ENCODE assay signal across 8 cellular contexts in the genomic region with DNA sequence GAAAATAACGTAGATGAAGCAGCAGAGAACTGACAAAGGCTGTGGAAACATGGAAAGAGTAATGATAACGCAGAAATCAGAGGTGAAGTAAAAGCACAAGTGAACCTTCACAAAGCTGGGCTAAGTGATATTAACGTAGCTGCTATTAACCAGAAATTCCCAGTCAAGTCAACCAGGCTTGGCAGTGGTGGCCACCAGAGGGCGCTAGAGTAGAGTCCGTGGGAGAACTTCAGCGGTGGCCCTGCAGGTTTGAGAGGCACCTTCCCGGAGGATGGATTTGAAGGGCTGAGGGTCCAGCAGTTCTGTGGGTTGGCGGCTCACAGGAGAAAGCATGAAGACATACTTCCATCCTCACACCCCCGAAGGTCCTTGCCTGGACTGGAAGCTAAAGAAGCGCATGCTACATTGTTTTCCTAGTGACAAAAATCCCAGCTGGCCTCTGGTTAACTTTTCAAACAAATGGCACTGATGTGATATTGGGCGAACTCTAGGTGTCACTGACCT.
A peak's percentile ranks its signal among the peaks of the same experiment; 100 is the strongest.
DNase-seq lines count a peak whose midpoint lies in the region; ATAC-seq and TF ChIP-seq lines count a peak whose summit lies in the region.

No MANE protein-coding gene starts in this region.

- peak; percentile 50 for ATAC-seq in HG02885 (IDR thresholded peaks at IDR 0.05; ENCODE audit: poor library complexity, unreplicated experiment)
- ATAC-seq in left lung = peak; percentile 84
- ATAC-seq in GM18870 (IDR thresholded peaks at IDR 0.05; ENCODE audit: unreplicated experiment) = no peak

- intact Hi-C loops in colonic mucosa (cut with DNase I) (loop anchor here (2.0 to 10.0 kb wide), 3 partner anchors 54 to 162 kb away; no protein-coding TSS in a partner anchor), left lung (cut with DNase I) (loop anchor here (5.0 to 10.0 kb wide), 3 partner anchors 61 to 254 kb away; partner anchors contain the start of gene GLUL (in 1 of the 2))

- peaks cover 2% of the 10 kb centered on the region for H3K27me3 Mint-ChIP-seq in activated CD4-positive, alpha-beta T cell treated with anti-CD3 and anti-CD28 coated beads, Interleukin-2, amount 10 ng/mL, durations not matched to agents 7 days and 5 days

- POLR2A ChIA-PET in activated CD4-positive, alpha-beta T cell treated with anti-CD3 and anti-CD28 coated beads, Interleukin-2, amount 10 ng/mL, durations not matched to agents 7 days and 5 days (lab: Charles Lee) = interaction anchor here (0.7 to 1.0 kb wide), 2 partner anchors 56 to 254 kb away, joined by 3 to 6 read pairs; no protein-coding TSS in a partner anchor

- peaks cover 14% of the 10 kb centered on the region for H3K4me1 ChIP-seq in colonic mucosa
- peaks cover 19 to 55% of the 10 kb centered on the region in 2 donors for H3K4me1 ChIP-seq in left lung

- no peaks in the 10 kb centered on the region for H3K9me3 Mint-ChIP-seq in activated CD4-positive, alpha-beta T cell treated with anti-CD3 and anti-CD28 coated beads, Interleukin-2, amount 10 ng/mL, durations not matched to agents 7 days and 5 days

- H3K27ac Mint-ChIP-seq in activated CD4-positive, alpha-beta T cell treated with anti-CD3 and anti-CD28 coated beads, Interleukin-2, amount 10 ng/mL, durations not matched to agents 7 days and 5 days = no peak overlapping the region

- peak; percentile 88 for TF ChIP-seq CTCF in colonic mucosa (IDR thresholded peaks at IDR 0.05)
- peak; percentile 91 to 97 for TF ChIP-seq CTCF in left lung (IDR thresholded peaks at IDR 0.05)

- H3K27ac ChIP-seq in colonic mucosa (peak overlapping the region; percentile 84), left lung (peak overlapping the region; percentile 92 to 99)

- H3K4me3 ChIP-seq in colonic mucosa (no peak overlapping the region), left lung (no peak overlapping the region)

- H3K4me1 Mint-ChIP-seq in activated CD4-positive, alpha-beta T cell treated with anti-CD3 and anti-CD28 coated beads, Interleukin-2, amount 10 ng/mL, durations not matched to agents 7 days and 5 days = peaks cover 32% of the 10 kb centered on the region

- H3K27me3 ChIP-seq in colonic mucosa = no peaks in the 10 kb centered on the region
- no peaks in the 10 kb centered on the region for H3K27me3 ChIP-seq in left lung

- H3K36me3 ChIP-seq in colonic mucosa (no peaks in the 10 kb centered on the region), left lung (no peaks in the 10 kb centered on the region)

- peak overlapping the region in 1 of 2 donors; percentile 79 for H3K9ac ChIP-seq in colonic mucosa (ENCODE audit: low read depth in 2 of 2, low read length in 2 of 2)

- H3K9me3 ChIP-seq in colonic mucosa (no peaks in the 10 kb centered on the region), left lung (no peaks in the 10 kb centered on the region)

- DNase-seq in COR-L47 (lab: John Stamatoyannopoulos, UW) (peak; percentile 76), NCI-H524 (lab: John Stamatoyannopoulos, UW) (peak; percentile 59 to 87), colonic mucosa (peak; percentile 97), left lung (peak; percentile 91 to 95)
- DNase-seq in activated CD4-positive, alpha-beta T cell treated with anti-CD3 and anti-CD28 coated beads, Interleukin-2, amount 10 ng/mL, durations not matched to agents 7 days and 5 days = peak; percentile 90
- DNase-seq in stimulated activated CD4-positive, alpha-beta T cell treated with anti-CD3 and anti-CD28 coated beads, Interleukin-1b, Interleukin-23, amount 100 ng/mL, for 4 hours (ENCODE audit: low read depth in 2 of 2) = peak; percentile 87 to 88

- H3K36me3 Mint-ChIP-seq in activated CD4-positive, alpha-beta T cell treated with anti-CD3 and anti-CD28 coated beads, Interleukin-2, amount 10 ng/mL, durations not matched to agents 7 days and 5 days (ENCODE audit: low read depth) = no peaks in the 10 kb centered on the region

- CTCF ChIA-PET in activated CD4-positive, alpha-beta T cell treated with anti-CD3 and anti-CD28 coated beads, Interleukin-2, amount 10 ng/mL, durations not matched to agents 7 days and 5 days (lab: Charles Lee) = interaction anchor here (0.6 to 6.2 kb wide), 33 partner anchors 9 to 710 kb away, joined by 3 to 57 read pairs (median 3); partner anchors contain the start of gene GLUL

- H3K4me3 Mint-ChIP-seq in activated CD4-positive, alpha-beta T cell treated with anti-CD3 and anti-CD28 coated beads, Interleukin-2, amount 10 ng/mL, durations not matched to agents 7 days and 5 days = no peak overlapping the region
